ENCODE assay signal across 18 cellular contexts in genomic region chr6:134420638-134421181, GRCh38.
DNase-seq lines count a peak whose midpoint lies in the region; ATAC-seq, FAIRE-seq and TF ChIP-seq lines count a peak whose summit lies in the region.
"Had no signal": no experiment of that assay in that cellular context is flagged by ENCODE, and none has a peak within 500 bp of the region (broad histone marks: within the 10 kb centered on the region; RNA-seq: fewer than 3 reads in every experiment).

No MANE protein-coding gene starts in this region.

- H2AFZ ChIP-seq in endothelial cell of umbilical vein (ENCODE audit: low read depth, low read length): no peak overlapping the region

- H3K4me1 ChIP-seq in Panc1 (ENCODE audit: control insufficient read depth, insufficient read depth, low read length) (no peaks in the 10 kb centered on the region), endothelial cell of umbilical vein (ENCODE audit: control insufficient read depth, extremely low read depth, insufficient read depth, low read length) (peaks cover 60% of the 10 kb centered on the region), mesodermal cell (ENCODE audit: control insufficient read depth, insufficient read depth, low read length, poor library complexity, severe bottlenecking) (peaks cover 12% of the 10 kb centered on the region)

- H3K36me3 ChIP-seq in Panc1 (ENCODE audit: control insufficient read depth, insufficient read depth, low read length): no peaks in the 10 kb centered on the region
- no peaks in the 10 kb centered on the region for H3K36me3 ChIP-seq in endothelial cell of umbilical vein (ENCODE audit: control insufficient read depth in 2 of 2, extremely low read depth in 1 of 2, insufficient read depth in 2 of 2, low read length in 2 of 2)
- no peaks in the 10 kb centered on the region for H3K36me3 ChIP-seq in mesodermal cell (ENCODE audit: control insufficient read depth, insufficient read depth, low read length)
- H3K36me3 ChIP-seq: BLaER1, ovary had no signal

- BruUV-seq in Panc1 (replicated peaks; lab: Mats Ljungman, UMichigan): no TSS peak
- BruUV-seq in endothelial cell of umbilical vein (replicated peaks; lab: Mats Ljungman, UMichigan): no TSS peak

- ATAC-seq in Panc1: peak; percentile 66; the same call in 1 of the 2 replicates
- ATAC-seq in activated T-cell treated with anti-CD3 and anti-CD28 coated beads, Interleukin-2, amount 50 U/mL, for 72 hours (replicated peaks in 1 of 2): no peak
- ATAC-seq in GM21529 (IDR thresholded peaks at IDR 0.05; ENCODE audit: unreplicated experiment): no peak
- ATAC-seq: left ventricle myocardium superior; stimulated activated effector memory CD8-positive, alpha-beta T cell treated with anti-CD3 and anti-CD28 coated beads, Interleukin-12 subunit alpha, Interleukin-12 subunit beta, amount 100 ng/mL, for 72 hours had no signal

- peaks cover 0 to 7% (median 0%) of the 10 kb centered on the region in 7 donors for H3K9me3 Mint-ChIP-seq in CD14-positive monocyte
- peaks cover 0 to 3% of the 10 kb centered on the region in 2 donors for H3K9me3 Mint-ChIP-seq in activated T-cell treated with anti-CD3 and anti-CD28 coated beads, Interleukin-2, amount 50 U/mL, for 72 hours
- H3K9me3 Mint-ChIP-seq: stimulated activated effector memory CD8-positive, alpha-beta T cell treated with anti-CD3 and anti-CD28 coated beads, Interleukin-12 subunit alpha, Interleukin-12 subunit beta, amount 100 ng/mL, for 72 hours had no signal

- H3K27me3 ChIP-seq in Panc1 (ENCODE audit: control insufficient read depth, insufficient read depth, low read length) (no peaks in the 10 kb centered on the region), endothelial cell of umbilical vein (ENCODE audit: control insufficient read depth in 2 of 2, insufficient read depth in 2 of 2, low read length in 2 of 2) (no peaks in the 10 kb centered on the region)
- H3K27me3 ChIP-seq: BLaER1, ovary had no signal

- peaks cover 0 to 5% (median 2%) of the 10 kb centered on the region in 3 donors for H3K27me3 Mint-ChIP-seq in CD14-positive monocyte (ENCODE audit: low read depth in 3 of 3)
- peaks cover under 1% of the 10 kb centered on the region for H3K27me3 Mint-ChIP-seq in activated T-cell treated with anti-CD3 and anti-CD28 coated beads, Interleukin-2, amount 50 U/mL, for 72 hours (ENCODE audit: low read depth)

- POLR2A ChIA-PET in Panc1 (lab: Charles Lee): no interaction called here
- POLR2A ChIA-PET in endothelial cell of umbilical vein (lab: Charles Lee): interaction anchor here (0.6 to 1.6 kb wide), 5 partner anchors 124 to 252 kb away, joined by 3 to 6 read pairs (median 3); no protein-coding TSS in a partner anchor

- peak overlapping the region; percentile 40 for H3K4me2 ChIP-seq in endothelial cell of umbilical vein (ENCODE audit: insufficient read depth, low read length)
- H3K4me2 ChIP-seq: BLaER1 had no signal

- H3K4me1 Mint-ChIP-seq in CD14-positive monocyte: peaks cover 41% of the 10 kb centered on the region
- H3K4me1 Mint-ChIP-seq in activated T-cell treated with anti-CD3 and anti-CD28 coated beads, Interleukin-2, amount 50 U/mL, for 72 hours (ENCODE audit: low read depth): peaks cover 37% of the 10 kb centered on the region

- H3K27ac ChIP-seq in Panc1 (ENCODE audit: low read length) (no peak overlapping the region), endothelial cell of umbilical vein (ENCODE audit: insufficient read depth, low read depth, low read length) (peak overlapping the region; percentile 90), mesodermal cell (ENCODE audit: low read depth, low read length, severe bottlenecking) (peak overlapping the region; percentile 81)
- H3K27ac ChIP-seq: BLaER1, ovary had no signal

- H3K9me3 ChIP-seq in Panc1 (ENCODE audit: control insufficient read depth, insufficient read depth, low read depth, low read length) (no peaks in the 10 kb centered on the region), endothelial cell of umbilical vein (replicated peaks; ENCODE audit: control insufficient read depth, insufficient read depth, low read length) (no peaks in the 10 kb centered on the region), mesodermal cell (ENCODE audit: control insufficient read depth, low read length) (peaks cover 8% of the 10 kb centered on the region)
- H3K9me3 ChIP-seq: BLaER1, ovary had no signal

- TF ChIP-seq CTCF in CD14-positive monocyte (IDR thresholded peaks at IDR 0.05) (no peak), Panc1 (IDR thresholded peaks at IDR 0.05) (no peak), endothelial cell of umbilical vein (IDR thresholded peaks at IDR 0.05; ENCODE audit: extremely low read depth in 1 of 2, insufficient read depth in 1 of 2, low read depth in 1 of 2, low read length in 2 of 2) (no peak)

- H3K4me3 ChIP-seq in Panc1 (ENCODE audit: low read depth in 2 of 2, low read length in 2 of 2) (no peak overlapping the region), endothelial cell of umbilical vein (replicated peaks in 1 of 3; ENCODE audit: insufficient read depth in 1 of 3, low read depth in 1 of 3, low read length in 3 of 3) (no peak overlapping the region), mesodermal cell (ENCODE audit: extremely low read depth, insufficient read depth, low read length, poor library complexity, severe bottlenecking) (no peak overlapping the region)
- H3K4me3 ChIP-seq: BLaER1, ovary had no signal

- H3K27ac Mint-ChIP-seq in CD14-positive monocyte: peak overlapping the region in 6 of 7 donors; percentile 28 to 90 (median 60)
- H3K27ac Mint-ChIP-seq in activated T-cell treated with anti-CD3 and anti-CD28 coated beads, Interleukin-2, amount 50 U/mL, for 72 hours: no peak overlapping the region
- H3K27ac Mint-ChIP-seq: activated CD4-positive, alpha-beta T cell treated with anti-CD3 and anti-CD28 coated beads, Interleukin-2, amount 10 ng/mL, durations not matched to agents 24 days and 14 days; stimulated activated effector memory CD8-positive, alpha-beta T cell treated with anti-CD3 and anti-CD28 coated beads, Interleukin-12 subunit alpha, Interleukin-12 subunit beta, amount 100 ng/mL, for 72 hours had no signal

- WGBS in mesodermal cell (ENCODE audit: insufficient coverage in 2 of 2), 2 experiments: 95 to 97% methylated on average over 2 of the region's 3 CpGs

- no peaks in the 10 kb centered on the region for H4K20me1 ChIP-seq in endothelial cell of umbilical vein (replicated peaks; ENCODE audit: control insufficient read depth, extremely low read depth, insufficient read depth, low read length)
- H4K20me1 ChIP-seq: BLaER1 had no signal

- DNase-seq in CD14-positive monocyte (ENCODE audit: low spot score): peak; percentile 59
- no peak for DNase-seq in Panc1 (ENCODE audit: low read depth, low spot score)
- peak; percentile 86 for DNase-seq in endothelial cell of umbilical vein (ENCODE audit: low read depth, low spot score)
- no peak for DNase-seq in activated naive CD4-positive, alpha-beta T cell treated with anti-CD3 and anti-CD28 coated beads, Interleukin-2, amount 50 U/mL, for 16 hours
- DNase-seq in activated T-cell treated with anti-CD3 and anti-CD28 coated beads, Interleukin-2, amount 50 U/mL, for 72 hours: no peak
- no peak for DNase-seq in activated naive CD4-positive, alpha-beta T cell (lab: John Stamatoyannopoulos, UW)
- DNase-seq: activated CD4-positive, alpha-beta T cell treated with anti-CD3 and anti-CD28 coated beads, Interleukin-2, amount 10 ng/mL, durations not matched to agents 24 days and 14 days; activated effector memory CD4-positive, alpha-beta T cell treated with anti-CD3 and anti-CD28 coated beads, Interleukin-2, amount 50 U/mL, for 16 hours; glutamatergic neuron; left ventricle myocardium superior; NCI-H1417 treated with DMSO at 0.1 percent for 48 hours; NCI-H748 treated with DMSO at 0.1 percent for 48 hours; ovary; stimulated activated CD4-positive, alpha-beta T cell treated with anti-CD3 and anti-CD28 coated beads, Interleukin-1b, Interleukin-23, amount 100 ng/mL, for 48 hours had no signal

- dilution Hi-C loops in endothelial cell of umbilical vein (cut with MboI; ENCODE audit: extremely low pct_ligation_motif_present, low sequenced_read_pairs): no loop called here

- H3K9me1 ChIP-seq in endothelial cell of umbilical vein (replicated peaks; ENCODE audit: control insufficient read depth, extremely low read depth, insufficient read depth, low read length): no peaks in the 10 kb centered on the region

- peak; percentile 27 for TF ChIP-seq POLR2A in endothelial cell of umbilical vein (IDR thresholded peaks at IDR 0.05; ENCODE audit: low read depth, low read length)

- peak overlapping the region; percentile 72 for H3K9ac ChIP-seq in endothelial cell of umbilical vein (replicated peaks; ENCODE audit: extremely low read depth, insufficient read depth, low read length)
- H3K9ac ChIP-seq: BLaER1 had no signal

- H3K4me3 Mint-ChIP-seq in CD14-positive monocyte: no peak overlapping the region
- H3K4me3 Mint-ChIP-seq in activated T-cell treated with anti-CD3 and anti-CD28 coated beads, Interleukin-2, amount 50 U/mL, for 72 hours: no peak overlapping the region
- H3K4me3 Mint-ChIP-seq: activated CD4-positive, alpha-beta T cell treated with anti-CD3 and anti-CD28 coated beads, Interleukin-2, amount 10 ng/mL, durations not matched to agents 24 days and 14 days; stimulated activated effector memory CD8-positive, alpha-beta T cell treated with anti-CD3 and anti-CD28 coated beads, Interleukin-12 subunit alpha, Interleukin-12 subunit beta, amount 100 ng/mL, for 72 hours had no signal

- H3K79me2 ChIP-seq in endothelial cell of umbilical vein (ENCODE audit: control insufficient read depth, insufficient read depth, low read length): no peaks in the 10 kb centered on the region

- in situ Hi-C loops in Panc1 (cut with HindIII; ENCODE audit: low pct_unique_long_range_greater_than_20kb, low sequenced_read_pairs): no loop called here

- CTCF ChIA-PET in Panc1 (lab: Charles Lee) (no interaction called here), endothelial cell of umbilical vein (lab: Charles Lee) (interaction anchor here (0.9 to 3.2 kb wide), 6 partner anchors 16 to 242 kb away, joined by 3 to 17 read pairs (median 4); no protein-coding TSS in a partner anchor)

- peaks cover 0 to 1% of the 10 kb centered on the region in 2 donors for H3K36me3 Mint-ChIP-seq in CD14-positive monocyte
- H3K36me3 Mint-ChIP-seq in activated T-cell treated with anti-CD3 and anti-CD28 coated beads, Interleukin-2, amount 50 U/mL, for 72 hours (ENCODE audit: insufficient read depth in 2 of 2): no peaks in the 10 kb centered on the region
- H3K36me3 Mint-ChIP-seq: stimulated activated effector memory CD8-positive, alpha-beta T cell treated with anti-CD3 and anti-CD28 coated beads, Interleukin-12 subunit alpha, Interleukin-12 subunit beta, amount 100 ng/mL, for 72 hours had no signal

- FAIRE-seq in endothelial cell of umbilical vein (lab: Jason Lieb, UNC): peak; percentile 73

- intact Hi-C loops in CD14-positive monocyte (cut with micrococcal nuclease) (loop anchor here in 1 of 2 donors (10.0 kb wide), 1 partner anchor 186 kb away; no protein-coding TSS in a partner anchor), Panc1 (cut with micrococcal nuclease; ENCODE audit: unreplicated experiment) (no loop called here), endothelial cell of umbilical vein (cut with micrococcal nuclease) (loop anchor here (1.0 to 5.0 kb wide), 3 partner anchors 132 to 462 kb away; no protein-coding TSS in a partner anchor)

TF ChIP-seq in endothelial cell of umbilical vein, 7 proteins besides CTCF, POLR2A, EP300 and RAD21 (continues in another document):
- TF ChIP-seq JUN (IDR thresholded peaks at IDR 0.05; ENCODE audit: borderline replicate concordance, insufficient read depth, insufficient read length, low read depth): peak; percentile 90

Comparison
In these comparisons a context has a peak if more than half of its experiments do, and no peak if none do; other contexts are left out.
1. DNase-seq: peak in CD14-positive monocyte (single experiment) and endothelial cell of umbilical vein (single experiment); none in Panc1 (single experiment), activated naive CD4-positive, alpha-beta T cell treated with anti-CD3 and anti-CD28 coated beads, Interleukin-2, amount 50 U/mL, for 16 hours (single experiment), activated T-cell treated with anti-CD3 and anti-CD28 coated beads, Interleukin-2, amount 50 U/mL, for 72 hours (0 of 2) and activated naive CD4-positive, alpha-beta T cell (0 of 4).